In the genomic region with DNA sequence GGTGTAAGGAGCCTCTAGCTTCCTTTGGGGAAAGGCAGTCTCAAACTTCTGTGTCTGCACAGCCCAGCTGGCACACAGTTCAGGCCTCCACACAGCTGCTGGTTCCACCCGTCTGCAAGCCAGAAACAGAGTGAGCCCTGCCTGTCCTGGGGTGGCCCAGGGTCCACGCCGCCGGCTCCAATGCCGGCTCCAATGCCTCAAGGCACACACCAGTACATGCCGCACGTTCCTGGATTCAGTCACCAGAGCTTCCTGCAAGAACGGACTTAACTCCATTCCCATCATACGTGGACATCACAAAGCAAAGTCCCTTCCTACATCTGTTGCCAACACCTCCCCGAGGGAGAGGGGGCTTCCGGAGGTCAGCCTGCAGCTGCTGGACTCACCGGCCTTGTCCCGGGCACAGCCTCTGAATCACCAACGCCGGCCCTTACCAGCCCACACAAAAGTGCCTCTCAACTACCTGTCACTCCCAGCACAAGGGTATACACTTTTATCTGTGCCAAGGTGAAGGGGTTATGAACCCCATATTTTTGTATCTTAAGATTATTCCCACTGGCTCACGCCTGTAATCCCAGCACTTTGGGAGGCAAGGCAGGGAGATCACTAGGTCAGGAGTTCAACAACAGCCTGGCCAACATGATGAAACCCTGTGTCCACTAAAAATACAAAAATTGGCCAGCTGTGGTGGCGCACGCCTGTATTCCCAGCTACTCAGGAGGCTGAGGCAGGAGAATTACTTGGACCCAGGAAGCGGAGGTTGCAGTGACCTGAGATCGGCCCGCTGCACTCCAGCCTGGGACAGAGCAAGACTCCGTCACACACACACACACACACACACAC, we compare ENCODE assay signal across 9 cellular contexts. TPM values are rescaled to one million over a fixed set of nuclear protein-coding genes. Genes with fewer than 3 reads are reported as not detected.
DNase-seq lines count a peak whose midpoint lies in the region; ATAC-seq, FAIRE-seq and TF ChIP-seq lines count a peak whose summit lies in the region.
"Had no signal": no experiment of that assay in that cellular context is flagged by ENCODE, and none has a peak within 500 bp of the region (broad histone marks: within the 10 kb centered on the region; RNA-seq: fewer than 3 reads in every experiment).

No MANE protein-coding gene starts in this region.

- H3K4me3 Mint-ChIP-seq in HFFc6: peak overlapping the region; percentile 62
- no peak overlapping the region for H3K4me3 Mint-ChIP-seq in dendritic cell treated with granulocyte-macrophage colony-stimulating factor and Interleukin-4, amounts not matched to agents 40 ng/mL and 50 ng/mL, for 4 days
- H3K4me3 Mint-ChIP-seq in CD8-positive, alpha-beta memory T cell: peak overlapping the region in 1 of 7 donors; percentile 74

- peak; percentile 81 for DNase-seq in HFFc6
- peak; percentile 55 for DNase-seq in left lobe of liver (ENCODE audit: low spot score)
- DNase-seq in small intestine: peak; percentile 57
- DNase-seq in NCI-H2196 (lab: John Stamatoyannopoulos, UW; ENCODE audit: unreplicated experiment): no peak
- no peak for DNase-seq in CD8-positive, alpha-beta memory T cell
- DNase-seq in DMS153 (lab: John Stamatoyannopoulos, UW): no peak
- DNase-seq: PC-3 had no signal

- H3K27me3 ChIP-seq in small intestine (ENCODE audit: control insufficient read depth in 2 of 2, insufficient read depth in 2 of 2, low read length in 2 of 2): no peaks in the 10 kb centered on the region
- no peaks in the 10 kb centered on the region for H3K27me3 ChIP-seq in CD8-positive, alpha-beta memory T cell (ENCODE audit: insufficient read depth, low read length, poor library complexity, severe bottlenecking)

- 44 to 54% (median 51%) methylated on average over 22 of the region's 22 CpGs for WGBS in small intestine, 3 donors

- H3K9me3 ChIP-seq in small intestine (ENCODE audit: control insufficient read depth, low read depth): no peaks in the 10 kb centered on the region
- no peaks in the 10 kb centered on the region for H3K9me3 ChIP-seq in CD8-positive, alpha-beta memory T cell (ENCODE audit: low read length)

- H3K36me3 Mint-ChIP-seq in HFFc6 (ENCODE audit: low read depth): peaks cover 4% of the 10 kb centered on the region
- peaks cover 93% of the 10 kb centered on the region for H3K36me3 Mint-ChIP-seq in dendritic cell treated with granulocyte-macrophage colony-stimulating factor and Interleukin-4, amounts not matched to agents 40 ng/mL and 50 ng/mL, for 4 days (ENCODE audit: low read depth)
- peaks cover 0 to 63% (median 5%) of the 10 kb centered on the region in 3 donors for H3K36me3 Mint-ChIP-seq in CD8-positive, alpha-beta memory T cell

- POLR2A ChIA-PET in CD8-positive, alpha-beta memory T cell (lab: Charles Lee): interaction anchor here (0.6 kb wide), 1 partner anchor 494 kb away, joined by 3 read pairs; no protein-coding TSS in a partner anchor

- H3K27ac ChIP-seq in small intestine (ENCODE audit: low read depth in 1 of 2, low read length in 1 of 2): peak overlapping the region; percentile 60 to 94
- H3K27ac ChIP-seq in CD8-positive, alpha-beta memory T cell (ENCODE audit: low read depth, low read length): no peak overlapping the region

- peaks cover 3% of the 10 kb centered on the region for H3K27me3 Mint-ChIP-seq in HFFc6 (ENCODE audit: insufficient read depth)
- H3K27me3 Mint-ChIP-seq in dendritic cell treated with granulocyte-macrophage colony-stimulating factor and Interleukin-4, amounts not matched to agents 40 ng/mL and 50 ng/mL, for 4 days: no peaks in the 10 kb centered on the region
- H3K27me3 Mint-ChIP-seq in CD8-positive, alpha-beta memory T cell: no peaks in the 10 kb centered on the region

- peak overlapping the region; percentile 88 for H3K27ac Mint-ChIP-seq in HFFc6
- H3K27ac Mint-ChIP-seq in dendritic cell treated with granulocyte-macrophage colony-stimulating factor and Interleukin-4, amounts not matched to agents 40 ng/mL and 50 ng/mL, for 4 days: peak overlapping the region; percentile 50
- peak overlapping the region in 1 of 8 donors; percentile 78 for H3K27ac Mint-ChIP-seq in CD8-positive, alpha-beta memory T cell

- CTCF ChIA-PET in CD8-positive, alpha-beta memory T cell (lab: Charles Lee): interaction anchor here (1.0 to 1.8 kb wide), 4 partner anchors 8 to 39 kb away, joined by 3 to 6 read pairs (median 4); partner anchors contain the start of gene SH3GL1

- peaks cover 62% of the 10 kb centered on the region for H3K4me1 Mint-ChIP-seq in HFFc6 (ENCODE audit: low read depth)
- peaks cover 96% of the 10 kb centered on the region for H3K4me1 Mint-ChIP-seq in dendritic cell treated with granulocyte-macrophage colony-stimulating factor and Interleukin-4, amounts not matched to agents 40 ng/mL and 50 ng/mL, for 4 days (ENCODE audit: low read depth)
- peaks cover 34 to 72% (median 51%) of the 10 kb centered on the region in 3 donors for H3K4me1 Mint-ChIP-seq in CD8-positive, alpha-beta memory T cell

- no peaks in the 10 kb centered on the region for H3K36me3 ChIP-seq in small intestine (ENCODE audit: control insufficient read depth in 2 of 2, insufficient read depth in 2 of 2, low read length in 2 of 2)
- H3K36me3 ChIP-seq in CD8-positive, alpha-beta memory T cell (ENCODE audit: insufficient read depth, low read length): peaks cover 4% of the 10 kb centered on the region

- peaks cover 0 to 16% of the 10 kb centered on the region in 2 donors for H3K4me1 ChIP-seq in small intestine (ENCODE audit: control insufficient read depth in 2 of 2, insufficient read depth in 1 of 2, low read depth in 1 of 2, low read length in 1 of 2)
- H3K4me1 ChIP-seq in CD8-positive, alpha-beta memory T cell (ENCODE audit: insufficient read depth, low read length): peaks cover 46% of the 10 kb centered on the region

- intact Hi-C loops in dendritic cell treated with granulocyte-macrophage colony-stimulating factor and Interleukin-4, amounts not matched to agents 40 ng/mL and 50 ng/mL, for 4 days (cut with micrococcal nuclease): no loop called here

- peak overlapping the region in 1 of 2 donors; percentile 19 for H3K4me3 ChIP-seq in small intestine (ENCODE audit: low read depth in 1 of 2, low read length in 2 of 2)
- no peak overlapping the region for H3K4me3 ChIP-seq in CD8-positive, alpha-beta memory T cell (ENCODE audit: low read length)

- ATAC-seq in left lobe of liver (peak; percentile 19), HG02588 (IDR thresholded peaks at IDR 0.05; ENCODE audit: unreplicated experiment) (no peak)
- ATAC-seq: PC-3 had no signal

- TF ChIP-seq CTCF in HFFc6 (IDR thresholded peaks at IDR 0.05): no peak

- no peaks in the 10 kb centered on the region for H3K9me3 Mint-ChIP-seq in HFFc6
- no peaks in the 10 kb centered on the region for H3K9me3 Mint-ChIP-seq in dendritic cell treated with granulocyte-macrophage colony-stimulating factor and Interleukin-4, amounts not matched to agents 40 ng/mL and 50 ng/mL, for 4 days
- no peaks in the 10 kb centered on the region for H3K9me3 Mint-ChIP-seq in CD8-positive, alpha-beta memory T cell

- FAIRE-seq in small intestine (lab: Jason Lieb, UNC): no peak

RNA-seq across cellular contexts. Expression of gene SH3GL1, which starts 8.4 kb away (rescaled TPM):
- 100 to 1,000 TPM; 102 to 126 (median 110) TPM for total RNA-seq in HFFc6 (2021; fragmentation: NEBNext Ultra II Directional; extraction: Animal tissue kit (Norgen Biotek cat#: 25700))
- 30.2 TPM for total RNA-seq in left lobe of liver
- 100 to 1,000 TPM in 2 of 3 donors, 10 to 100 TPM in 1; 64.9 to 108 (median 101) TPM for polyA plus RNA-seq in small intestine
- 10 to 100 TPM; 39.8 to 41.2 TPM for total RNA-seq in CD8-positive, alpha-beta memory T cell
- polyA plus RNA-seq in CD8-positive, alpha-beta memory T cell: 24.7 TPM

RNA-seq across cellular contexts. Expression of gene CHAF1A, which starts 10.5 kb away (rescaled TPM):
- total RNA-seq in HFFc6 (2021; fragmentation: NEBNext Ultra II Directional; extraction: Animal tissue kit (Norgen Biotek cat#: 25700)): 10 to 100 TPM; 18.3 to 26.3 (median 24.4) TPM
- 3.3 TPM for total RNA-seq in left lobe of liver
- 10 to 100 TPM in 1 of 3 donors, 1 to 10 TPM in 2; 4.0 to 13.5 (median 5.9) TPM for polyA plus RNA-seq in small intestine
- 10 to 100 TPM; 65.2 to 69.5 TPM for total RNA-seq in CD8-positive, alpha-beta memory T cell
- 5.8 TPM for polyA plus RNA-seq in CD8-positive, alpha-beta memory T cell

RNA-seq across cellular contexts. Expression of gene MPND, which starts 48.6 kb away (rescaled TPM):
- 10 to 100 TPM; 11.7 to 15.0 (median 12.1) TPM for total RNA-seq in HFFc6 (2021; fragmentation: NEBNext Ultra II Directional; extraction: Animal tissue kit (Norgen Biotek cat#: 25700))
- 24.2 TPM for total RNA-seq in left lobe of liver
- 10 to 100 TPM; 27.0 to 45.1 (median 43.8) TPM for polyA plus RNA-seq in small intestine
- total RNA-seq in CD8-positive, alpha-beta memory T cell: 10 to 100 TPM; 17.0 to 18.3 TPM
- 8.4 TPM for polyA plus RNA-seq in CD8-positive, alpha-beta memory T cell

RNA-seq across cellular contexts. Expression of gene STAP2, which starts 53.3 kb away (rescaled TPM):
- 1 to 10 TPM in 4 of 6 experiments, under 1 TPM in 2; 0.24 to 2.7 (median 1.9) TPM for total RNA-seq in HFFc6 (2021; fragmentation: NEBNext Ultra II Directional; extraction: Animal tissue kit (Norgen Biotek cat#: 25700))
- 31.8 TPM for total RNA-seq in left lobe of liver
- polyA plus RNA-seq in small intestine: 100 to 1,000 TPM in 2 of 3 donors, 10 to 100 TPM in 1; 85.8 to 261 (median 194) TPM
- total RNA-seq in CD8-positive, alpha-beta memory T cell: 1 to 10 TPM; 3.9 to 6.1 TPM
- 1.8 TPM for polyA plus RNA-seq in CD8-positive, alpha-beta memory T cell

Comparison
In these comparisons a context has a peak if more than half of its experiments do, and no peak if none do; other contexts are left out.
1. DNase-seq: peak in HFFc6 (single experiment), left lobe of liver (single experiment) and small intestine (single experiment); none in NCI-H2196 (single experiment), CD8-positive, alpha-beta memory T cell (0 of 5) and DMS153 (single experiment).